ENCODE assay signal across 27 cellular contexts in genomic region chr1:175402336-175402735, GRCh38.
"Had no signal": no experiment of that assay in that cellular context is flagged by ENCODE, and none has a peak within 500 bp of the region (broad histone marks: within the 10 kb centered on the region; RNA-seq: fewer than 3 reads in every experiment).

No MANE protein-coding gene starts in this region.

- H3K36me3 ChIP-seq: esophagus muscularis mucosa, gastroesophageal sphincter, heart left ventricle, left lung, neural progenitor cell, prostate gland, sigmoid colon, stomach, thyroid gland, vagina had no signal

- H3K27ac ChIP-seq: epithelial cell of prostate, esophagus muscularis mucosa, foreskin keratinocyte, gastroesophageal sphincter, heart left ventricle, hepatocyte, left lung, neural progenitor cell, prostate gland, sigmoid colon, thyroid gland, vagina had no signal

- H3K4me2 ChIP-seq: hepatocyte, neural progenitor cell had no signal

- H3K9me3 Mint-ChIP-seq: dendritic cell treated with granulocyte-macrophage colony-stimulating factor and Interleukin-4, amounts not matched to agents 40 ng/mL and 50 ng/mL, for 4 days; endodermal cell; naive thymus-derived CD4-positive, alpha-beta T cell; nephron; stimulated activated effector memory CD8-positive, alpha-beta T cell treated with anti-CD3 and anti-CD28 coated beads, Interleukin-12 subunit alpha, Interleukin-12 subunit beta, amount 100 ng/mL, for 72 hours had no signal

- H3K4me3 Mint-ChIP-seq: dendritic cell treated with granulocyte-macrophage colony-stimulating factor and Interleukin-4, amounts not matched to agents 40 ng/mL and 50 ng/mL, for 4 days; endodermal cell; naive thymus-derived CD4-positive, alpha-beta T cell; nephron; neural progenitor cell; stimulated activated effector memory CD8-positive, alpha-beta T cell treated with anti-CD3 and anti-CD28 coated beads, Interleukin-12 subunit alpha, Interleukin-12 subunit beta, amount 100 ng/mL, for 72 hours had no signal

- DNase-seq: effector CD8-positive, alpha-beta T cell; endodermal cell; foreskin keratinocyte; heart left ventricle; kidney; left cardiac atrium; left lung; mesendoderm; midbrain; naive thymus-derived CD4-positive, alpha-beta T cell; right cardiac atrium; sigmoid colon; stimulated activated CD4-positive, alpha-beta T cell treated with anti-CD3 and anti-CD28 coated beads, Interleukin-2, amount 100 ng/mL, for 24 hours; stimulated activated CD4-positive, alpha-beta T cell treated with anti-CD3 and anti-CD28 coated beads, Interleukin-4, amount 100 ng/mL, for 24 hours; stimulated activated naive CD4-positive, alpha-beta T cell treated with Interleukin-2 at 50 U/mL for 16 hours; stomach; thyroid gland had no signal

- H3K27ac Mint-ChIP-seq: dendritic cell treated with granulocyte-macrophage colony-stimulating factor and Interleukin-4, amounts not matched to agents 40 ng/mL and 50 ng/mL, for 4 days; endodermal cell; naive thymus-derived CD4-positive, alpha-beta T cell; nephron; stimulated activated effector memory CD8-positive, alpha-beta T cell treated with anti-CD3 and anti-CD28 coated beads, Interleukin-12 subunit alpha, Interleukin-12 subunit beta, amount 100 ng/mL, for 72 hours had no signal

- H3K27me3 Mint-ChIP-seq: dendritic cell treated with granulocyte-macrophage colony-stimulating factor and Interleukin-4, amounts not matched to agents 40 ng/mL and 50 ng/mL, for 4 days had no signal

- H3K36me3 Mint-ChIP-seq: naive thymus-derived CD4-positive, alpha-beta T cell; neural progenitor cell; stimulated activated effector memory CD8-positive, alpha-beta T cell treated with anti-CD3 and anti-CD28 coated beads, Interleukin-12 subunit alpha, Interleukin-12 subunit beta, amount 100 ng/mL, for 72 hours had no signal

- H3K4me1 ChIP-seq: foreskin keratinocyte, left lung, neural progenitor cell, prostate gland, thyroid gland had no signal

- H3K4me1 Mint-ChIP-seq: naive thymus-derived CD4-positive, alpha-beta T cell; stimulated activated effector memory CD8-positive, alpha-beta T cell treated with anti-CD3 and anti-CD28 coated beads, Interleukin-12 subunit alpha, Interleukin-12 subunit beta, amount 100 ng/mL, for 72 hours had no signal

- H3K79me2 ChIP-seq: hepatocyte had no signal

- H3K27me3 ChIP-seq: esophagus muscularis mucosa, hepatocyte, left lung, neural progenitor cell, sigmoid colon, thyroid gland, vagina had no signal

- H3K9me3 ChIP-seq: esophagus muscularis mucosa, gastroesophageal sphincter, heart left ventricle, left lung, prostate gland, sigmoid colon, stomach, thyroid gland, vagina had no signal

- H3K4me3 ChIP-seq: esophagus muscularis mucosa, gastroesophageal sphincter, heart left ventricle, hepatocyte, left lung, neural progenitor cell, prostate gland, sigmoid colon, stomach, thyroid gland, vagina had no signal

- H3K9ac ChIP-seq: neural progenitor cell had no signal

- H2AFZ ChIP-seq: hepatocyte, neural progenitor cell had no signal
